Comparison of ENCODE assay signal across 20 cellular contexts in the genomic region with DNA sequence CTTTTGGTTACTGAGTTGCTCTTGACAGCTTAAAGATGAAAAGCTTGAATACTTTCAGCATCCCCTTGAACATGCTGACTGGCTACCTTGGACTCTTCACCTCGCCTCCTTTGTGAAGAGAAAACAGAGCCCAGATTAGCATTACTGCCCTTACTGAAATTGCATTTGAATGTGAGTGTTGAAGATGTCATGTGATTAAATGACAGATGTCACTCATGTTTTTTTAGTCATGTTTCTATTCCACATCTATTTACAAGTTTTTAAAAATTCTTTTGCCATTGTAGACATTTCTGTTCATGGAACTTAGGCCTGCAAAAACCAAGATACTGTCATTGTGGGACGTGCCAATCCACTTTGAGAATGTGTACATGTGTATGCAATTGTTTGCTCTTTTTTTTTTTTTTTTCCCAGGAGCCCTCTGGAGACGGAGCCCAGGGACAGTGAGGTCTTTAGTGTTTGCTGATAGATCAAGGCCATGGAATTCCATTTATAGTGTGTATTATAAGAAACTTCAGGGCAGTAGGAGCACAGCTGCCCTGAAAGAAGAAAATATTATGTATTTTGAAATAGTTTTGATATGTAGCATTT. TPM values are rescaled to one million over a fixed set of nuclear protein-coding genes. Genes with fewer than 3 reads are reported as not detected.
DNase-seq lines count a peak whose midpoint lies in the region; ATAC-seq, FAIRE-seq and TF ChIP-seq lines count a peak whose summit lies in the region.
"Had no signal": no experiment of that assay in that cellular context is flagged by ENCODE, and none has a peak within 500 bp of the region (broad histone marks: within the 10 kb centered on the region; RNA-seq: fewer than 3 reads in every experiment).

No MANE protein-coding gene starts in this region.

- no peaks in the 10 kb centered on the region for H3K9me3 ChIP-seq in endodermal cell (ENCODE audit: control insufficient read depth, low read length)
- H3K9me3 ChIP-seq: MG63 had no signal

- H3K4me3 ChIP-seq in endodermal cell (ENCODE audit: low read length) = peak overlapping the region; percentile 17
- H3K4me3 ChIP-seq: MG63 had no signal

- H3K27me3 ChIP-seq in endodermal cell (ENCODE audit: control insufficient read depth, insufficient read depth, low read length, poor library complexity, severe bottlenecking) = no peaks in the 10 kb centered on the region
- H3K27me3 ChIP-seq: MG63 had no signal

- H3K36me3 Mint-ChIP-seq in endodermal cell (ENCODE audit: low read depth) (no peaks in the 10 kb centered on the region), T-cell (no peaks in the 10 kb centered on the region)
- H3K36me3 Mint-ChIP-seq: CD8-positive, alpha-beta memory T cell had no signal

- no peak overlapping the region for H3K4me3 Mint-ChIP-seq in endodermal cell
- H3K4me3 Mint-ChIP-seq in T-cell = no peak overlapping the region
- H3K4me3 Mint-ChIP-seq: CD8-positive, alpha-beta memory T cell; IgD-negative memory B cell had no signal

- 87 to 100% methylated on average over 2 to 3 of the region's 3 CpGs for WGBS in endodermal cell (ENCODE audit: insufficient coverage in 1 of 2, insufficient read length in 1 of 2), 2 experiments

- CTCF ChIA-PET in T-cell (lab: Charles Lee) = interaction anchor here in 1 of 2 donors (0.7 kb wide), 1 partner anchor 1805 kb away, joined by 3 read pairs; no protein-coding TSS in a partner anchor

- H3K9ac ChIP-seq in endodermal cell (ENCODE audit: extremely low read depth, low read length, poor library complexity, severe bottlenecking) = no peak overlapping the region

- ATAC-seq in T-cell (replicated peaks in 1 of 4) = no peak

- peak; percentile 38 for FAIRE-seq in D721Med (lab: Jason Lieb, UNC)
- FAIRE-seq: A204.1, H1 had no signal

- no peak overlapping the region for H3K27ac Mint-ChIP-seq in endodermal cell
- no peak overlapping the region for H3K27ac Mint-ChIP-seq in T-cell
- H3K27ac Mint-ChIP-seq: IgD-negative memory B cell had no signal

- H3K9me3 Mint-ChIP-seq in endodermal cell (no peaks in the 10 kb centered on the region), T-cell (no peaks in the 10 kb centered on the region)
- H3K9me3 Mint-ChIP-seq: CD8-positive, alpha-beta memory T cell; IgD-negative memory B cell had no signal

- POLR2A ChIA-PET in T-cell (lab: Charles Lee) = no interaction called here

- H3K4me1 ChIP-seq in endodermal cell (ENCODE audit: control insufficient read depth, insufficient read depth, low read length) = peaks cover 21% of the 10 kb centered on the region

- DNase-seq in D721Med (ENCODE audit: insufficient read length, low spot score) (no peak), endodermal cell (no peak), substantia nigra (lab: John Stamatoyannopoulos, UW) (no peak), T-cell (no peak), RKO (ENCODE audit: low spot score) (no peak)
- DNase-seq in activated effector memory CD4-positive, alpha-beta T cell treated with Interleukin-2 at 50 U/mL for 16 hours = no peak
- DNase-seq: CD8-positive, alpha-beta memory T cell; DMS79; Kasumi-1; MG63; NCI-H1417; NCI-H1694 treated with DMSO at 0.1 percent for 48 hours; NCI-H446; NCI-H526 treated with DMSO at 0.1 percent for 48 hours; Right ventricle myocardium superior had no signal

- H3K27ac ChIP-seq in angular gyrus (ENCODE audit: low read depth, low read length) (peak overlapping the region; percentile 41), endodermal cell (ENCODE audit: low read depth, low read length) (no peak overlapping the region), substantia nigra (ENCODE audit: low read depth, low read length, poor library complexity, severe bottlenecking) (peak overlapping the region; percentile 58)
- H3K27ac ChIP-seq: C4-2B had no signal

- H3K27me3 Mint-ChIP-seq in endodermal cell (ENCODE audit: insufficient read depth) (no peaks in the 10 kb centered on the region), T-cell (no peaks in the 10 kb centered on the region)
- H3K27me3 Mint-ChIP-seq: CD8-positive, alpha-beta memory T cell; IgD-negative memory B cell had no signal

- H3K4me1 Mint-ChIP-seq in endodermal cell = peaks cover 51% of the 10 kb centered on the region
- H3K4me1 Mint-ChIP-seq in T-cell = peaks cover 39 to 52% (median 46%) of the 10 kb centered on the region in 3 donors

- TF ChIP-seq CTCF in D721Med (IDR thresholded peaks at IDR 0.05; ENCODE audit: insufficient read depth, missing control alignments) = no peak
- TF ChIP-seq CTCF in endodermal cell (conservative IDR thresholded peaks at IDR 0.05) = no peak

- H3K36me3 ChIP-seq in endodermal cell (ENCODE audit: control insufficient read depth, insufficient read depth, low read length) = no peaks in the 10 kb centered on the region
- H3K36me3 ChIP-seq: MG63 had no signal

RNA-seq across cellular contexts. Expression of gene IVNS1ABP, which starts 25.7 kb away (rescaled TPM):
- total RNA-seq in endodermal cell (100 to 1,000 TPM; 122 to 163 TPM), T-cell (100 to 1,000 TPM; 125 to 292 (median 136) TPM)
- 200 TPM for polyA plus RNA-seq in endodermal cell (2013, experiment 1 of 2)
- polyA plus RNA-seq in endodermal cell (2013, experiment 2 of 2) = 179 TPM
